Comparison of ENCODE assay signal across 15 cellular contexts in genomic region chr6:99933129-99933528, GRCh38.
A peak's percentile ranks its signal among the peaks of the same experiment; 100 is the strongest.
DNase-seq lines count a peak whose midpoint lies in the region; FAIRE-seq and TF ChIP-seq lines count a peak whose summit lies in the region.
"Had no signal": no experiment of that assay in that cellular context is flagged by ENCODE, and none has a peak within 500 bp of the region (broad histone marks: within the 10 kb centered on the region; RNA-seq: fewer than 3 reads in every experiment).

No MANE protein-coding gene starts in this region.

- no peaks in the 10 kb centered on the region for H3K36me3 ChIP-seq in hepatocyte (replicated peaks; ENCODE audit: insufficient read depth, low read depth)
- H3K36me3 ChIP-seq: heart right ventricle had no signal

- H3K9me2 ChIP-seq in hepatocyte (replicated peaks; ENCODE audit: insufficient read depth) = no peaks in the 10 kb centered on the region

- in situ Hi-C loops in KBM-7 (cut with MboI; ENCODE audit: low pct_unique_long_range_greater_than_20kb, low sequenced_read_pairs) = no loop called here

- H3K4me3 ChIP-seq in fibroblast of villous mesenchyme (ENCODE audit: low read depth, low read length) (no peak overlapping the region), hepatocyte (no peak overlapping the region)
- H3K4me3 ChIP-seq: heart right ventricle had no signal

- H3K4me2 ChIP-seq in hepatocyte = no peak overlapping the region
- H3K4me2 ChIP-seq: KMS-11 had no signal

- no peak for FAIRE-seq in urothelium cell line (lab: Jason Lieb, UNC)
- FAIRE-seq: endometrium had no signal

- DNase-seq in HCEC 1CT (peak; percentile 89), amniotic epithelial cell (ENCODE audit: low read depth) (peak; percentile 73), fibroblast of villous mesenchyme (ENCODE audit: low read depth) (peak; percentile 41), urothelium cell line (ENCODE audit: low spot score) (peak; percentile 3), KBM-7 (no peak), GDM1 (lab: John Stamatoyannopoulos, UW) (no peak), hepatocyte (ENCODE audit: low spot score) (no peak)
- DNase-seq: activated naive CD4-positive, alpha-beta T cell; Caco-2; heart right ventricle; naive thymus-derived CD4-positive, alpha-beta T cell; NCI-H146; NCI-H510A treated with DMSO at 0.1 percent for 48 hours had no signal

- H2AFZ ChIP-seq in hepatocyte = no peak overlapping the region

- no peak overlapping the region for H3K27ac ChIP-seq in hepatocyte
- H3K27ac ChIP-seq: heart right ventricle, KMS-11 had no signal

- H4K20me1 ChIP-seq in hepatocyte (ENCODE audit: insufficient read depth, poor library complexity, severe bottlenecking) = no peaks in the 10 kb centered on the region

- H3K9me3 ChIP-seq in hepatocyte (ENCODE audit: low read depth) = no peaks in the 10 kb centered on the region
- H3K9me3 ChIP-seq: Caco-2, heart right ventricle had no signal

- H3K79me2 ChIP-seq in hepatocyte = no peaks in the 10 kb centered on the region

- no peaks in the 10 kb centered on the region for H3K4me1 ChIP-seq in hepatocyte (ENCODE audit: insufficient read depth)
- H3K4me1 ChIP-seq: Caco-2, heart right ventricle had no signal

- no peaks in the 10 kb centered on the region for H3K27me3 ChIP-seq in hepatocyte
- H3K27me3 ChIP-seq: heart right ventricle had no signal

- TF ChIP-seq CTCF in fibroblast of villous mesenchyme (IDR thresholded peaks at IDR 0.05; ENCODE audit: insufficient read depth, low read depth, low read length) = no peak
- TF ChIP-seq CTCF in hepatocyte (IDR thresholded peaks at IDR 0.05; ENCODE audit: poor library complexity) = no peak

Comparison
In these comparisons a context has a peak if more than half of its experiments do, and no peak if none do; other contexts are left out.
1. DNase-seq: peak in HCEC 1CT (single experiment), amniotic epithelial cell (single experiment), fibroblast of villous mesenchyme (single experiment) and urothelium cell line (single experiment); none in KBM-7 (single experiment), GDM1 (single experiment) and hepatocyte (single experiment).